15 cellular contexts compared by ENCODE assay signal in the genomic region with DNA sequence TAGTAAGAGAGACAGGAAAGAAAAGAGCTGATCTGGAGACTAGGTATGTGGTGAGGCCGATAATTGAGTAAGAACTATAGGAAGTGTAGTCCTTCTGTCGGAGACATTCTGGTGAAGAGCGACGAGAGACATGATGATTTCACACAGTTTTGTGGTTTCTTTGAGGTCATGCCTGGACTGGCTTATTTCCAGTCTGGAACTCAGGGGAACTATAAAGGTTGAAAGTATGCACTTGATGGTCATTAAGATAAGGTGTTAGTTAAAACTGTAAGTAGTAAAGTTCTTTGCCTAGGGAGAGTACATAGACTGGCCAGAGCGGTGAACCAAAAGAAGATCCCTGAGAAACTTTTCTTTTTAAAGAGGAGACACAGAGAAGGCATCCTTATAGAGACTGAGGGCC.
DNase-seq lines count a peak whose midpoint lies in the region; ATAC-seq and TF ChIP-seq lines count a peak whose summit lies in the region.
"Had no signal": no experiment of that assay in that cellular context is flagged by ENCODE, and none has a peak within 500 bp of the region (broad histone marks: within the 10 kb centered on the region; RNA-seq: fewer than 3 reads in every experiment).

No MANE protein-coding gene starts in this region.

- CTCF ChIA-PET in RWPE1 (lab: Yijun Ruan, JAX), result no interaction called here

- WGBS in smooth muscle cell (ENCODE audit: low lambda C conversion rate), result 10% methylated on average over 5 of the region's 5 CpGs

- H3K4me1 ChIP-seq in smooth muscle cell (ENCODE audit: low read depth), result no peaks in the 10 kb centered on the region
- H3K4me1 ChIP-seq: left ventricle myocardium inferior, prostate gland had no signal

- no peaks in the 10 kb centered on the region for H3K79me2 ChIP-seq in smooth muscle cell (ENCODE audit: low read depth)

- no peaks in the 10 kb centered on the region for H4K20me1 ChIP-seq in smooth muscle cell (ENCODE audit: low read depth)

- H3K27me3 ChIP-seq in smooth muscle cell (ENCODE audit: low read depth), result no peaks in the 10 kb centered on the region

- H3K4me3 ChIP-seq in smooth muscle cell, result peak overlapping the region; percentile 0
- H3K4me3 ChIP-seq: left ventricle myocardium inferior, prostate gland had no signal

- H3K9me3 ChIP-seq in smooth muscle cell (replicated peaks; ENCODE audit: low read depth), result no peaks in the 10 kb centered on the region
- H3K9me3 ChIP-seq: left ventricle myocardium inferior, prostate gland, SK-N-SH had no signal

- H3K9ac ChIP-seq in smooth muscle cell (ENCODE audit: low read depth), result no peak overlapping the region
- H3K9ac ChIP-seq: SK-N-SH had no signal

- H3K36me3 ChIP-seq in smooth muscle cell (ENCODE audit: low read depth), result no peaks in the 10 kb centered on the region
- H3K36me3 ChIP-seq: left ventricle myocardium inferior, prostate gland, WERI-Rb-1 had no signal

- TF ChIP-seq CTCF in smooth muscle cell (IDR thresholded peaks at IDR 0.05; ENCODE audit: borderline replicate concordance, insufficient read depth, poor library complexity, severe bottlenecking), result no peak
- no peak for TF ChIP-seq CTCF in RWPE1 (conservative IDR thresholded peaks at IDR 0.05; ENCODE audit: low read depth)

- no peaks in the 10 kb centered on the region for H3F3A ChIP-seq in smooth muscle cell (ENCODE audit: low read depth)

- POLR2A ChIA-PET in RWPE1 (lab: Yijun Ruan, JAX; ENCODE audit: low non-redundant PET), result no interaction called here

- H3K4me2 ChIP-seq in smooth muscle cell, result peak overlapping the region; percentile 28
- H3K4me2 ChIP-seq: SK-N-SH had no signal

- H3K27ac ChIP-seq in epithelial cell of prostate (no peak overlapping the region), smooth muscle cell (ENCODE audit: low read depth) (peak overlapping the region; percentile 36), RWPE1 (no peak overlapping the region)
- H3K27ac ChIP-seq: C4-2B, left ventricle myocardium inferior, prostate gland, WERI-Rb-1 had no signal

- DNase-seq in HT1080 (ENCODE audit: low read depth), result peak; percentile 38
- DNase-seq in RPMI7951 (ENCODE audit: low read depth), result peak; percentile 41
- peak; percentile 31 for DNase-seq in epithelial cell of prostate (ENCODE audit: low read depth, low spot score)
- DNase-seq in smooth muscle cell (lab: John Stamatoyannopoulos, UW; ENCODE audit: unreplicated experiment), result no peak
- DNase-seq in NCI-H510A (lab: John Stamatoyannopoulos, UW), result no peak
- no peak for DNase-seq in RWPE1 (ENCODE audit: low spot score)
- DNase-seq: activated CD8-positive, alpha-beta T cell treated with anti-CD3 and anti-CD28 coated beads, Interleukin-2, amount 10 ng/mL, durations not matched to agents 7 days and 5 days; left ventricle myocardium inferior; natural killer cell; NCI-H1092; SK-N-SH; WERI-Rb-1 had no signal

- no peak for ATAC-seq in HG02981 (IDR thresholded peaks at IDR 0.05; ENCODE audit: unreplicated experiment)
- ATAC-seq: activated CD8-positive, alpha-beta T cell treated with anti-CD3 and anti-CD28 coated beads, Interleukin-2, amount 10 ng/mL, durations not matched to agents 7 days and 5 days; natural killer cell had no signal

- no peak overlapping the region for H2AFZ ChIP-seq in smooth muscle cell (ENCODE audit: low read depth)

Comparison
In these comparisons a context has a peak if more than half of its experiments do, and no peak if none do; other contexts are left out.
1. DNase-seq: peak in HT1080 (single experiment), RPMI7951 (single experiment) and epithelial cell of prostate (single experiment); none in smooth muscle cell (single experiment), NCI-H510A (single experiment) and RWPE1 (single experiment).